8 cellular contexts compared by ENCODE assay signal in genomic region chr22:41091139-41092022, GRCh38. TPM values are rescaled to one million over a fixed set of nuclear protein-coding genes. Genes with fewer than 3 reads are reported as not detected.
A peak's percentile ranks its signal among the peaks of the same experiment; 100 is the strongest.
DNase-seq lines count a peak whose midpoint lies in the region; ATAC-seq and TF ChIP-seq lines count a peak whose summit lies in the region.

No MANE protein-coding gene starts in this region.

- no peaks in the 10 kb centered on the region for H3K9me3 ChIP-seq in colonic mucosa

- no peaks in the 10 kb centered on the region for H3K9me3 Mint-ChIP-seq in activated CD4-positive, alpha-beta T cell treated with anti-CD3 and anti-CD28 coated beads, Interleukin-2, amount 10 ng/mL, durations not matched to agents 24 days and 14 days

- CTCF ChIA-PET in BJ (lab: Yijun Ruan, JAX), result interaction anchor here (1.5 to 2.3 kb wide), 2 partner anchors 9 to 68 kb away, joined by 3 to 7 read pairs; no protein-coding TSS in a partner anchor

- H3K27ac ChIP-seq in colonic mucosa, result peak overlapping the region; percentile 97
- peak overlapping the region; percentile 100 for H3K27ac ChIP-seq in layer of hippocampus (ENCODE audit: low read depth, low read length)

- peaks cover 22% of the 10 kb centered on the region for H3K36me3 Mint-ChIP-seq in activated CD4-positive, alpha-beta T cell treated with anti-CD3 and anti-CD28 coated beads, Interleukin-2, amount 10 ng/mL, durations not matched to agents 24 days and 14 days (ENCODE audit: low read depth)

- H3K27me3 ChIP-seq in BJ (ENCODE audit: control insufficient read depth, insufficient read depth, low read length), result no peaks in the 10 kb centered on the region
- H3K27me3 ChIP-seq in colonic mucosa, result no peaks in the 10 kb centered on the region
- H3K27me3 ChIP-seq in layer of hippocampus (ENCODE audit: control insufficient read depth, insufficient read depth, low read length), result no peaks in the 10 kb centered on the region

- intact Hi-C loops in activated CD4-positive, alpha-beta T cell treated with anti-CD3 and anti-CD28 coated beads, Interleukin-2, amount 10 ng/mL, durations not matched to agents 24 days and 14 days (cut with micrococcal nuclease), result loop anchor here (1.0 to 10.0 kb wide), 9 partner anchors 15 to 914 kb away; partner anchors contain the start of genes MRTFA, RANGAP1, RBX1 and TNRC6B
- intact Hi-C loops in colonic mucosa (cut with DNase I), result loop anchor here (5.0 kb wide), 2 partner anchors 69 to 139 kb away; partner anchors contain the start of gene RBX1

- H3K27me3 Mint-ChIP-seq in activated CD4-positive, alpha-beta T cell treated with anti-CD3 and anti-CD28 coated beads, Interleukin-2, amount 10 ng/mL, durations not matched to agents 24 days and 14 days, result no peaks in the 10 kb centered on the region

- no peak for TF ChIP-seq CTCF in BJ (IDR thresholded peaks at IDR 0.05; ENCODE audit: insufficient read depth, low read depth, low read length)
- TF ChIP-seq CTCF in colonic mucosa (IDR thresholded peaks at IDR 0.05), result no peak

- H3K9ac ChIP-seq in colonic mucosa (ENCODE audit: low read depth in 2 of 2, low read length in 2 of 2), result peak overlapping the region; percentile 86 to 89

- ATAC-seq in GM19324 (IDR thresholded peaks at IDR 0.05; ENCODE audit: low FRiP score, unreplicated experiment), result peak; percentile 76
- peak; percentile 62 for ATAC-seq in HG03460 (IDR thresholded peaks at IDR 0.05; ENCODE audit: unreplicated experiment)

- H3K4me3 Mint-ChIP-seq in activated CD4-positive, alpha-beta T cell treated with anti-CD3 and anti-CD28 coated beads, Interleukin-2, amount 10 ng/mL, durations not matched to agents 24 days and 14 days, result peak overlapping the region; percentile 90

- no peaks in the 10 kb centered on the region for H3K4me1 ChIP-seq in colonic mucosa

- POLR2A ChIA-PET in BJ (lab: Charles Lee), result no interaction called here

- peak overlapping the region; percentile 97 for H3K4me3 ChIP-seq in BJ (ENCODE audit: low read depth, low read length)
- H3K4me3 ChIP-seq in colonic mucosa, result peak overlapping the region; percentile 96

- DNase-seq in BJ (ENCODE audit: low read depth) (peak; percentile 90), NCI-H526 (lab: John Stamatoyannopoulos, UW) (peak; percentile 91 to 97), colonic mucosa (peak; percentile 99)
- peak; percentile 99 for DNase-seq in activated CD4-positive, alpha-beta T cell treated with anti-CD3 and anti-CD28 coated beads, Interleukin-2, amount 10 ng/mL, durations not matched to agents 24 days and 14 days
- peak; percentile 96 to 99 (median 98) for DNase-seq in stimulated activated CD4-positive, alpha-beta T cell treated with anti-CD3 and anti-CD28 coated beads, Interleukin-1b, Interleukin-23, amount 100 ng/mL, for 24 hours (ENCODE audit: low read depth in 4 of 4, low spot score in 1 of 4)

- H3K4me1 Mint-ChIP-seq in activated CD4-positive, alpha-beta T cell treated with anti-CD3 and anti-CD28 coated beads, Interleukin-2, amount 10 ng/mL, durations not matched to agents 24 days and 14 days, result peaks cover 26% of the 10 kb centered on the region

- H3K36me3 ChIP-seq in BJ (ENCODE audit: control insufficient read depth, insufficient read depth, low read length) (no peaks in the 10 kb centered on the region), colonic mucosa (no peaks in the 10 kb centered on the region)

- peak overlapping the region; percentile 99 for H3K27ac Mint-ChIP-seq in activated CD4-positive, alpha-beta T cell treated with anti-CD3 and anti-CD28 coated beads, Interleukin-2, amount 10 ng/mL, durations not matched to agents 24 days and 14 days

RNA-seq across cellular contexts. Expression of gene EP300, which starts 1.0 kb away (rescaled TPM):
- 11.2 and 13.0 TPM in 2 replicates for polyA plus RNA-seq in BJ (2011; rRNA removed)
- 43.4 and 46.6 TPM in 2 replicates for polyA minus RNA-seq in BJ (2011; rRNA and poly(A)+ RNA removed)
- total RNA-seq in activated CD4-positive, alpha-beta T cell treated with anti-CD3 and anti-CD28 coated beads, Interleukin-2, amount 10 ng/mL, durations not matched to agents 24 days and 14 days, result 61.1 and 68.0 TPM in 2 replicates
- 10 to 100 TPM; 59.5 to 65.7 TPM for total RNA-seq in colonic mucosa

Comparison
In these comparisons a context has a peak if more than half of its experiments do, and no peak if none do; other contexts are left out.
1. Peak in every context shown above with its lines: DNase-seq, ATAC-seq, H3K4me3 ChIP-seq and H3K27ac ChIP-seq.